Comparison of ENCODE assay signal across 1 cellular context in genomic region chr19:13277104-13277809, GRCh38.
TF ChIP-seq lines count a peak whose summit lies in the region.

No MANE protein-coding gene starts in this region.

TF ChIP-seq in HepG2, 621 proteins besides CTCF, POLR2A, EP300 and RAD21 (continued from another document):
- TF ChIP-seq ZNF749 (CRISPR knock-in tag; IDR thresholded peaks at IDR 0.05; ENCODE audit: borderline replicate concordance) (peak; percentile 46; the same call in 1 of the 2 replicates), ZNF331 (CRISPR knock-in tag; IDR thresholded peaks at IDR 0.05) (no peak), KDM1A (CRISPR knock-in tag; IDR thresholded peaks at IDR 0.05) (peak; percentile 69; the same call in 1 of the 2 replicates), HDAC2 (CRISPR knock-in tag; IDR thresholded peaks at IDR 0.05) (0 out of 2 replicates have a peak, but pooled peaks have one; percentile 60), HOXA3 (CRISPR knock-in tag; IDR thresholded peaks at IDR 0.05) (0 out of 2 replicates have a peak, but pooled peaks have one; percentile 15), ZNF251 (CRISPR knock-in tag; IDR thresholded peaks at IDR 0.05) (no peak), SALL1 (CRISPR knock-in tag; IDR thresholded peaks at IDR 0.05) (no peak), SMYD3 (CRISPR knock-in tag; IDR thresholded peaks at IDR 0.05) (no peak), CHD4 (IDR thresholded peaks at IDR 0.05; ENCODE audit: borderline replicate concordance, low read length) (peak; percentile 62; the same call in 1 of the 2 replicates), ELK4 (CRISPR knock-in tag; IDR thresholded peaks at IDR 0.05; ENCODE audit: borderline replicate concordance) (no peak), ZMYM4 (CRISPR knock-in tag; IDR thresholded peaks at IDR 0.05) (no peak), RCOR2 (CRISPR knock-in tag; IDR thresholded peaks at IDR 0.05) (peak; percentile 75; the same call in 1 of the 2 replicates), ADNP (CRISPR knock-in tag; IDR thresholded peaks at IDR 0.05) (peak; percentile 78; the same call in 1 of the 2 replicates), ESRRA (CRISPR knock-in tag; IDR thresholded peaks at IDR 0.05; ENCODE audit: low read depth) (no peak), ARNT2 (CRISPR knock-in tag; IDR thresholded peaks at IDR 0.05; ENCODE audit: low read depth) (no peak), ZNF547 (CRISPR knock-in tag; IDR thresholded peaks at IDR 0.05) (no peak), ZNF629 (CRISPR knock-in tag; conservative IDR thresholded peaks at IDR 0.05) (peak; percentile 81), POLR2AphosphoS2 (IDR thresholded peaks at IDR 0.05; ENCODE audit: low read depth, low read length) (no peak), CBX5 (CRISPR knock-in tag; IDR thresholded peaks at IDR 0.05; ENCODE audit: borderline replicate concordance) (no peak), ATAD3A (CRISPR knock-in tag; IDR thresholded peaks at IDR 0.05) (no peak), ZFX (CRISPR knock-in tag; IDR thresholded peaks at IDR 0.05; ENCODE audit: low read depth) (no peak), SMAD9 (CRISPR knock-in tag; IDR thresholded peaks at IDR 0.05) (no peak), ZNF577 (CRISPR knock-in tag; IDR thresholded peaks at IDR 0.05; ENCODE audit: borderline replicate concordance, low read depth) (no peak), THAP11 (CRISPR knock-in tag; IDR thresholded peaks at IDR 0.05) (0 out of 2 replicates have a peak, but pooled peaks have one; percentile 28), RORA (CRISPR knock-in tag; IDR thresholded peaks at IDR 0.05) (no peak), KAT7 (CRISPR knock-in tag; IDR thresholded peaks at IDR 0.05; ENCODE audit: borderline replicate concordance) (no peak), ZNF3 (CRISPR knock-in tag; IDR thresholded peaks at IDR 0.05) (peak; percentile 59; the same call in 1 of the 2 replicates), SP1 (IDR thresholded peaks at IDR 0.05) (no peak), SP1 (CRISPR knock-in tag; IDR thresholded peaks at IDR 0.05) (peak; percentile 53; the same call in 1 of the 2 replicates), ZNF501 (CRISPR knock-in tag; IDR thresholded peaks at IDR 0.05) (0 out of 2 replicates have a peak, but pooled peaks have one; percentile 19), MAX (IDR thresholded peaks at IDR 0.05) (no peak), ELF3 (CRISPR knock-in tag; IDR thresholded peaks at IDR 0.05) (0 out of 2 replicates have a peak, but pooled peaks have one; percentile 25)
- TF ChIP-seq, protein P1, sequence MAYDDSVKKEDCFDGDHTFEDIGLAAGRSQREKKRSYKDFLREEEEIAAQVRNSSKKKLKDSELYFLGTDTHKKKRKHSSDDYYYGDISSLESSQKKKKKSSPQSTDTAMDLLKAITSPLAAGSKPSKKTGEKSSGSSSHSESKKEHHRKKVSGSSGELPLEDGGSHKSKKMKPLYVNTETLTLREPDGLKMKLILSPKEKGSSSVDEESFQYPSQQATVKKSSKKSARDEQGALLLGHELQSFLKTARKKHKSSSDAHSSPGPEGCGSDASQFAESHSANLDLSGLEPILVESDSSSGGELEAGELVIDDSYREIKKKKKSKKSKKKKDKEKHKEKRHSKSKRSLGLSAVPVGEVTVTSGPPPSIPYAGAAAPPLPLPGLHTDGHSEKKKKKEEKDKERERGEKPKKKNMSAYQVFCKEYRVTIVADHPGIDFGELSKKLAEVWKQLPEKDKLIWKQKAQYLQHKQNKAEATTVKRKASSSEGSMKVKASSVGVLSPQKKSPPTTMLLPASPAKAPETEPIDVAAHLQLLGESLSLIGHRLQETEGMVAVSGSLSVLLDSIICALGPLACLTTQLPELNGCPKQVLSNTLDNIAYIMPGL (CRISPR knock-in tag; IDR thresholded peaks at IDR 0.05; ENCODE audit: borderline replicate concordance in 1 of 2, low read depth in 1 of 2) = 0 out of 4 replicates have a peak, but pooled peaks of 1 of the 2 experiments have one; percentile 46
- TF ChIP-seq, protein P2, sequence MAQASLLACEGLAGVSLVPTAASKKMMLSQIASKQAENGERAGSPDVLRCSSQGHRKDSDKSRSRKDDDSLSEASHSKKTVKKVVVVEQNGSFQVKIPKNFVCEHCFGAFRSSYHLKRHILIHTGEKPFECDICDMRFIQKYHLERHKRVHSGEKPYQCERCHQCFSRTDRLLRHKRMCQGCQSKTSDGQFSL (CRISPR knock-in tag; IDR thresholded peaks at IDR 0.05) = 0 out of 2 replicates have a peak, but pooled peaks have one; percentile 19
- TF ChIP-seq, protein P3, sequence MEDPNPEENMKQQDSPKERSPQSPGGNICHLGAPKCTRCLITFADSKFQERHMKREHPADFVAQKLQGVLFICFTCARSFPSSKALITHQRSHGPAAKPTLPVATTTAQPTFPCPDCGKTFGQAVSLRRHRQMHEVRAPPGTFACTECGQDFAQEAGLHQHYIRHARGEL (CRISPR knock-in tag; IDR thresholded peaks at IDR 0.05) = no peak
- TF ChIP-seq, protein P4, sequence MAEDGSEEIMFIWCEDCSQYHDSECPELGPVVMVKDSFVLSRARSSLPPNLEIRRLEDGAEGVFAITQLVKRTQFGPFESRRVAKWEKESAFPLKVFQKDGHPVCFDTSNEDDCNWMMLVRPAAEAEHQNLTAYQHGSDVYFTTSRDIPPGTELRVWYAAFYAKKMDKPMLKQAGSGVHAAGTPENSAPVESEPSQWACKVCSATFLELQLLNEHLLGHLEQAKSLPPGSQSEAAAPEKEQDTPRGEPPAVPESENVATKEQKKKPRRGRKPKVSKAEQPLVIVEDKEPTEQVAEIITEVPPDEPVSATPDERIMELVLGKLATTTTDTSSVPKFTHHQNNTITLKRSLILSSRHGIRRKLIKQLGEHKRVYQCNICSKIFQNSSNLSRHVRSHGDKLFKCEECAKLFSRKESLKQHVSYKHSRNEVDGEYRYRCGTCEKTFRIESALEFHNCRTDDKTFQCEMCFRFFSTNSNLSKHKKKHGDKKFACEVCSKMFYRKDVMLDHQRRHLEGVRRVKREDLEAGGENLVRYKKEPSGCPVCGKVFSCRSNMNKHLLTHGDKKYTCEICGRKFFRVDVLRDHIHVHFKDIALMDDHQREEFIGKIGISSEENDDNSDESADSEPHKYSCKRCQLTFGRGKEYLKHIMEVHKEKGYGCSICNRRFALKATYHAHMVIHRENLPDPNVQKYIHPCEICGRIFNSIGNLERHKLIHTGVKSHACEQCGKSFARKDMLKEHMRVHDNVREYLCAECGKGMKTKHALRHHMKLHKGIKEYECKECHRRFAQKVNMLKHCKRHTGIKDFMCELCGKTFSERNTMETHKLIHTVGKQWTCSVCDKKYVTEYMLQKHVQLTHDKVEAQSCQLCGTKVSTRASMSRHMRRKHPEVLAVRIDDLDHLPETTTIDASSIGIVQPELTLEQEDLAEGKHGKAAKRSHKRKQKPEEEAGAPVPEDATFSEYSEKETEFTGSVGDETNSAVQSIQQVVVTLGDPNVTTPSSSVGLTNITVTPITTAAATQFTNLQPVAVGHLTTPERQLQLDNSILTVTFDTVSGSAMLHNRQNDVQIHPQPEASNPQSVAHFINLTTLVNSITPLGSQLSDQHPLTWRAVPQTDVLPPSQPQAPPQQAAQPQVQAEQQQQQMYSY (CRISPR knock-in tag; IDR thresholded peaks at IDR 0.05) = no peak
- TF ChIP-seq, protein P5, sequence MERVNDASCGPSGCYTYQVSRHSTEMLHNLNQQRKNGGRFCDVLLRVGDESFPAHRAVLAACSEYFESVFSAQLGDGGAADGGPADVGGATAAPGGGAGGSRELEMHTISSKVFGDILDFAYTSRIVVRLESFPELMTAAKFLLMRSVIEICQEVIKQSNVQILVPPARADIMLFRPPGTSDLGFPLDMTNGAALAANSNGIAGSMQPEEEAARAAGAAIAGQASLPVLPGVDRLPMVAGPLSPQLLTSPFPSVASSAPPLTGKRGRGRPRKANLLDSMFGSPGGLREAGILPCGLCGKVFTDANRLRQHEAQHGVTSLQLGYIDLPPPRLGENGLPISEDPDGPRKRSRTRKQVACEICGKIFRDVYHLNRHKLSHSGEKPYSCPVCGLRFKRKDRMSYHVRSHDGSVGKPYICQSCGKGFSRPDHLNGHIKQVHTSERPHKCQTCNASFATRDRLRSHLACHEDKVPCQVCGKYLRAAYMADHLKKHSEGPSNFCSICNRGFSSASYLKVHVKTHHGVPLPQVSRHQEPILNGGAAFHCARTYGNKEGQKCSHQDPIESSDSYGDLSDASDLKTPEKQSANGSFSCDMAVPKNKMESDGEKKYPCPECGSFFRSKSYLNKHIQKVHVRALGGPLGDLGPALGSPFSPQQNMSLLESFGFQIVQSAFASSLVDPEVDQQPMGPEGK (CRISPR knock-in tag; IDR thresholded peaks at IDR 0.05) = peak; percentile 17; the same call in 1 of the 2 replicates
- TF ChIP-seq, protein P6, sequence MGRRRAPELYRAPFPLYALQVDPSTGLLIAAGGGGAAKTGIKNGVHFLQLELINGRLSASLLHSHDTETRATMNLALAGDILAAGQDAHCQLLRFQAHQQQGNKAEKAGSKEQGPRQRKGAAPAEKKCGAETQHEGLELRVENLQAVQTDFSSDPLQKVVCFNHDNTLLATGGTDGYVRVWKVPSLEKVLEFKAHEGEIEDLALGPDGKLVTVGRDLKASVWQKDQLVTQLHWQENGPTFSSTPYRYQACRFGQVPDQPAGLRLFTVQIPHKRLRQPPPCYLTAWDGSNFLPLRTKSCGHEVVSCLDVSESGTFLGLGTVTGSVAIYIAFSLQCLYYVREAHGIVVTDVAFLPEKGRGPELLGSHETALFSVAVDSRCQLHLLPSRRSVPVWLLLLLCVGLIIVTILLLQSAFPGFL (CRISPR knock-in tag; IDR thresholded peaks at IDR 0.05) = no peak
TF ChIP-seq in HepG2: peak in this region for 31.
